8 cellular contexts compared by ENCODE assay signal in the genomic region with DNA sequence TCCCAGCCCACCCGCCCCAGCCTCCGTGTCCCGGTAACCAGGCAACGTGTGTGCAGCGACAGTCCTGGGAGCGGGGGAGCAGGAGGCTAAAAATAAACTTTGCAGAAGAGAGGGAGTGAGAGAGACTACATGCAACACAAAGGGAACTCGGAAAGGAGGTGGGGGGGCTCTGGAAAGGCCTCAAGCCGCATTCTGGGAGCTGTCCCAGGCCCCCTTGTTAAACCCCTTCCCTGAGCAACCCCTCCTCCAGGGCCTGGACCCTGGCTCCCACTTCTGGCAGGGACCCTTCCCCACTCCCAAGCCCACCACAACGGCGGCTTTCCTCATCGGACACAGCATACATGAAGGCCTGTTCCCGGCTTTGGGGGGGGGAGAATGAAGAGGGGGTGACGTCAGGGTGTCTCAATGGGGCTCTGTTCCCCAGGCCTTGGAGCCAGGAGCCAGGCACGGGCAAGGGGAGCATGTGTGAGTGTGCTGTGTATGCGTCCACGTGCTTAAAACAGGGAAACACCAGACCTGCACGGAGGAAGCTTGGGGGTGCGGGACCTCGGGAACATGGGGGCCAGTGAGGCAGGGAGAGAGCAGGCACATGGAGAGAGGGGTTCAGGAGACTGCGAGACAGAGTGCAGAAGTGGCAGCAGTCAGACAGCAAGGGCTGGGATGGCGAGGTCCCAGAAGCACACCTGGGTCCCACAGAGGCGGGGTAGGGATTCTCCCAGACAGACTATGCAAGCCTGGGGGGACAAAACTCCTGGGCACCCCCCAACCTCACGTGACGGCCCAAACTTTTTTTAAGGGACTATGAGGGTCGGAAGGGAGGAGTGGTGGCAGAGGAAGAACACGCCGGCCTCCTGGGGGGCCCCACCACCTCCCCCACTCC. TPM values are rescaled to one million over a fixed set of nuclear protein-coding genes. Genes with fewer than 3 reads are reported as not detected.
DNase-seq lines count a peak whose midpoint lies in the region; ATAC-seq, FAIRE-seq and TF ChIP-seq lines count a peak whose summit lies in the region.

No MANE protein-coding gene starts in this region.

- peaks cover 16% of the 10 kb centered on the region for H3K4me1 ChIP-seq in ACC112 (ENCODE audit: control insufficient read depth, insufficient read depth, low read length, unreplicated experiment)
- H3K4me1 ChIP-seq in pancreas: peaks cover 0 to 16% (median 0%) of the 10 kb centered on the region in 3 donors

- ATAC-seq in Right ventricle myocardium superior (ENCODE audit: poor library complexity): peak; percentile 14
- peak in 1 of 4 donors; percentile 1 for ATAC-seq in pancreas
- ATAC-seq in GM21786 (IDR thresholded peaks at IDR 0.05; ENCODE audit: unreplicated experiment): no peak
- ATAC-seq in HG03565 (IDR thresholded peaks at IDR 0.05; ENCODE audit: unreplicated experiment): no peak

- FAIRE-seq in pancreas (lab: Jason Lieb, UNC): no peak

- peaks cover 49% of the 10 kb centered on the region for H3K79me2 ChIP-seq in ACC112 (ENCODE audit: control insufficient read depth, insufficient read depth, low read length, unreplicated experiment)

- H3K4me3 ChIP-seq in ACC112 (ENCODE audit: low read depth, low read length) (peak overlapping the region; percentile 80), HFF-Myc (replicated peaks; ENCODE audit: low read depth, low read length) (peak overlapping the region; percentile 93), pancreas (peak overlapping the region; percentile 88 to 97 (median 96))

- peak overlapping the region; percentile 73 for H3K27ac ChIP-seq in ACC112 (ENCODE audit: low read depth, low read length)
- H3K27ac ChIP-seq in pancreas: peak overlapping the region; percentile 92 to 97 (median 94)

- peaks cover 20% of the 10 kb centered on the region for H3K4me1 Mint-ChIP-seq in activated naive CD8-positive, alpha-beta T cell (ENCODE audit: low read depth)

- no peaks in the 10 kb centered on the region for H3K9me3 Mint-ChIP-seq in activated naive CD8-positive, alpha-beta T cell (ENCODE audit: low read depth)

- H3K36me3 ChIP-seq in ACC112 (ENCODE audit: insufficient read depth, low read length) (no peaks in the 10 kb centered on the region), pancreas (peaks cover 0 to 15% (median 9%) of the 10 kb centered on the region in 3 donors)

- no peak for TF ChIP-seq CTCF in HFF-Myc (IDR thresholded peaks at IDR 0.05; ENCODE audit: low read depth, low read length, missing control alignments)
- no peak for TF ChIP-seq CTCF in pancreas (IDR thresholded peaks at IDR 0.05)

- DNase-seq in HFF-Myc (ENCODE audit: extremely low read depth, low read depth): no peak
- no peak for DNase-seq in Right ventricle myocardium superior
- DNase-seq in pancreas: peak in 4 of 6 donors; percentile 53 to 72 (median 62)
- DNase-seq in NCI-H1105 (lab: John Stamatoyannopoulos, UW): no peak

- no peak overlapping the region for H2AFZ ChIP-seq in ACC112 (ENCODE audit: low read length, unreplicated experiment)

- peak overlapping the region; percentile 98 for H3K4me3 Mint-ChIP-seq in activated naive CD8-positive, alpha-beta T cell

- WGBS in pancreas, 2 donors: 12 to 13% methylated on average over 27 of the region's 27 CpGs

- intact Hi-C loops in Right ventricle myocardium superior (cut with DNase I) (no loop called here), pancreas (cut with DNase I) (no loop called here)

- H3K27ac Mint-ChIP-seq in activated naive CD8-positive, alpha-beta T cell: peak overlapping the region; percentile 98

- no peaks in the 10 kb centered on the region for H3K9me3 ChIP-seq in pancreas

- H3K27me3 ChIP-seq in ACC112 (ENCODE audit: insufficient read depth, low read length): no peaks in the 10 kb centered on the region
- no peaks in the 10 kb centered on the region for H3K27me3 ChIP-seq in pancreas

- H3K27me3 Mint-ChIP-seq in activated naive CD8-positive, alpha-beta T cell: no peaks in the 10 kb centered on the region

- no peaks in the 10 kb centered on the region for H3K36me3 Mint-ChIP-seq in activated naive CD8-positive, alpha-beta T cell

RNA-seq across cellular contexts. Expression of a gene that starts 2.3 kb away (rescaled TPM):
- 42.1 TPM for total RNA-seq in Right ventricle myocardium superior
- 10 to 100 TPM; 20.5 to 29.2 (median 22.2) TPM for total RNA-seq in pancreas
- 10 to 100 TPM; 36.6 to 48.5 TPM for polyA plus RNA-seq in pancreas

RNA-seq across cellular contexts. Expression of a gene that starts 10.2 kb away (rescaled TPM):
- 35.6 TPM for total RNA-seq in Right ventricle myocardium superior
- 10 to 100 TPM in 5 of 6 donors, 1 to 10 TPM in 1; 9.9 to 19.4 (median 14.5) TPM for total RNA-seq in pancreas
- 10 to 100 TPM; 25.7 to 27.6 TPM for polyA plus RNA-seq in pancreas

RNA-seq across cellular contexts. Expression of a gene that starts 16.4 kb away (rescaled TPM):
- total RNA-seq in Right ventricle myocardium superior: 33.6 TPM
- 10 to 100 TPM; 27.7 to 37.6 (median 32.0) TPM for total RNA-seq in pancreas
- 10 to 100 TPM; 47.1 to 65.0 TPM for polyA plus RNA-seq in pancreas

RNA-seq across cellular contexts. Expression of a gene that starts 32.5 kb away (rescaled TPM):
- total RNA-seq in Right ventricle myocardium superior (5.4 TPM), pancreas (1 to 10 TPM; 5.0 to 7.5 (median 6.2) TPM)
- 1 to 10 TPM; 2.4 to 3.9 TPM for polyA plus RNA-seq in pancreas

RNA-seq across cellular contexts. Expression of a gene that starts 35.1 kb away (rescaled TPM):
- total RNA-seq in Right ventricle myocardium superior (14.8 TPM), pancreas (10 to 100 TPM in 5 of 6 donors, 1 to 10 TPM in 1; 9.7 to 17.8 (median 12.8) TPM)
- 10 to 100 TPM; 22.3 to 25.4 TPM for polyA plus RNA-seq in pancreas

Comparison
In these comparisons a context has a peak if more than half of its experiments do, and no peak if none do; other contexts are left out.
1. DNase-seq: peak in pancreas (4 of 6); none in HFF-Myc (single experiment), Right ventricle myocardium superior (single experiment) and NCI-H1105 (single experiment).
2. Peak in every context shown above with its lines, with median percentiles within 50 percentile points of each other: H3K4me3 ChIP-seq.